ENCODE assay signal across 16 cellular contexts in the genomic region with DNA sequence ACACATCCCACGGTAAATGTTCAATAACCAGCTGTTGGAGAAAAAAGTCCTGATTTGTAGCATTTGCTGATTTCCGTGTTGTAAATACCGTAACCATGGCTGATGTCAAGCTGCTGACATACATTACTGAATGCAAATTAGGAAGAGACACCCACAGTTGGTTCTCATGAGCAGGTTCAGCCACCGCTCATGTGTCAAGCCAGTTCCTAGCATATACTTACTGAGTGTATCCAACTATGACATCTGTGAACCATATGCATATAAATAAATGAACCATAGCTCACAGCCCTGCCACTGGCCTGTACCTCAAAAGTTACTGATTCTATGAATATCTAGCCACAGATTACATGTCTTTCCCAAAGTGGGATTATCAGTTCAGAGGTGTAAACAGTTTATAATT. TPM values are rescaled to one million over a fixed set of nuclear protein-coding genes. Genes with fewer than 3 reads are reported as not detected.
DNase-seq lines count a peak whose midpoint lies in the region; ATAC-seq and TF ChIP-seq lines count a peak whose summit lies in the region.
"Had no signal": no experiment of that assay in that cellular context is flagged by ENCODE, and none has a peak within 500 bp of the region (broad histone marks: within the 10 kb centered on the region; RNA-seq: fewer than 3 reads in every experiment).

No MANE protein-coding gene starts in this region.

- no peak for TF ChIP-seq POLR2A in suprapubic skin (IDR thresholded peaks at IDR 0.05)

- TF ChIP-seq CTCF in fibroblast of mammary gland (conservative IDR thresholded peaks at IDR 0.05; ENCODE audit: control insufficient read depth, insufficient read depth, low read depth, low read length) (no peak), suprapubic skin (IDR thresholded peaks at IDR 0.05) (no peak)

- peaks cover 35% of the 10 kb centered on the region for H3K4me1 ChIP-seq in suprapubic skin

- WGBS in suprapubic skin = 70% methylated on average over 4 of the region's 4 CpGs

- no peak for TF ChIP-seq EP300 in suprapubic skin (IDR thresholded peaks at IDR 0.05)

- peaks cover 15% of the 10 kb centered on the region for H3K36me3 ChIP-seq in suprapubic skin
- H3K36me3 ChIP-seq: thoracic aorta had no signal

- H3K27ac ChIP-seq in suprapubic skin = no peak overlapping the region
- H3K27ac ChIP-seq: HL-60, thoracic aorta had no signal

- peak; percentile 18 for DNase-seq in fibroblast of mammary gland (ENCODE audit: low read depth)
- no peak for DNase-seq in suprapubic skin (ENCODE audit: low spot score in 2 of 2)
- DNase-seq in effector CD4-positive, alpha-beta T cell = no peak
- DNase-seq: activated CD4-positive, CD25-positive, alpha-beta regulatory T cell treated with anti-CD3 and anti-CD28 coated beads, Interleukin-2, amount 50 U/mL, for 72 hours; activated CD8-positive, alpha-beta memory T cell treated with anti-CD3 and anti-CD28 coated beads, Interleukin-2, amount 10 ng/mL, durations not matched to agents 7 days and 5 days; amniotic stem cell; CD8-positive, alpha-beta memory T cell; effector memory CD4-positive, alpha-beta T cell; SHP77 had no signal

- no peak overlapping the region for H3K4me3 ChIP-seq in fibroblast of mammary gland (ENCODE audit: control insufficient read depth, low read depth, low read length)
- no peak overlapping the region for H3K4me3 ChIP-seq in suprapubic skin
- H3K4me3 ChIP-seq: thoracic aorta had no signal

- ATAC-seq in GM18907 (IDR thresholded peaks at IDR 0.05; ENCODE audit: unreplicated experiment) (peak; percentile 89), GM21529 (IDR thresholded peaks at IDR 0.05; ENCODE audit: unreplicated experiment) (peak; percentile 57), HG03432 (IDR thresholded peaks at IDR 0.05; ENCODE audit: unreplicated experiment) (peak; percentile 52), GM21526 (IDR thresholded peaks at IDR 0.05; ENCODE audit: low FRiP score, unreplicated experiment) (no peak), HG03469 (IDR thresholded peaks at IDR 0.05; ENCODE audit: unreplicated experiment) (no peak)
- ATAC-seq: activated CD8-positive, alpha-beta memory T cell treated with anti-CD3 and anti-CD28 coated beads, Interleukin-2, amount 10 ng/mL, durations not matched to agents 7 days and 5 days had no signal

- H3K27me3 ChIP-seq in suprapubic skin = no peaks in the 10 kb centered on the region

- no peaks in the 10 kb centered on the region for H3K9me3 ChIP-seq in suprapubic skin
- H3K9me3 ChIP-seq: thoracic aorta had no signal

RNA-seq across cellular contexts. Expression of a gene that starts 29.5 kb away (rescaled TPM):
- total RNA-seq in suprapubic skin = 10 to 100 TPM; 21.9 to 39.6 (median 28.7) TPM

Comparison
In these comparisons a context has a peak if more than half of its experiments do, and no peak if none do; other contexts are left out.
1. ATAC-seq: peak in GM18907 (single experiment), GM21529 (single experiment) and HG03432 (single experiment); none in GM21526 (single experiment) and HG03469 (single experiment).